In the genomic region with DNA sequence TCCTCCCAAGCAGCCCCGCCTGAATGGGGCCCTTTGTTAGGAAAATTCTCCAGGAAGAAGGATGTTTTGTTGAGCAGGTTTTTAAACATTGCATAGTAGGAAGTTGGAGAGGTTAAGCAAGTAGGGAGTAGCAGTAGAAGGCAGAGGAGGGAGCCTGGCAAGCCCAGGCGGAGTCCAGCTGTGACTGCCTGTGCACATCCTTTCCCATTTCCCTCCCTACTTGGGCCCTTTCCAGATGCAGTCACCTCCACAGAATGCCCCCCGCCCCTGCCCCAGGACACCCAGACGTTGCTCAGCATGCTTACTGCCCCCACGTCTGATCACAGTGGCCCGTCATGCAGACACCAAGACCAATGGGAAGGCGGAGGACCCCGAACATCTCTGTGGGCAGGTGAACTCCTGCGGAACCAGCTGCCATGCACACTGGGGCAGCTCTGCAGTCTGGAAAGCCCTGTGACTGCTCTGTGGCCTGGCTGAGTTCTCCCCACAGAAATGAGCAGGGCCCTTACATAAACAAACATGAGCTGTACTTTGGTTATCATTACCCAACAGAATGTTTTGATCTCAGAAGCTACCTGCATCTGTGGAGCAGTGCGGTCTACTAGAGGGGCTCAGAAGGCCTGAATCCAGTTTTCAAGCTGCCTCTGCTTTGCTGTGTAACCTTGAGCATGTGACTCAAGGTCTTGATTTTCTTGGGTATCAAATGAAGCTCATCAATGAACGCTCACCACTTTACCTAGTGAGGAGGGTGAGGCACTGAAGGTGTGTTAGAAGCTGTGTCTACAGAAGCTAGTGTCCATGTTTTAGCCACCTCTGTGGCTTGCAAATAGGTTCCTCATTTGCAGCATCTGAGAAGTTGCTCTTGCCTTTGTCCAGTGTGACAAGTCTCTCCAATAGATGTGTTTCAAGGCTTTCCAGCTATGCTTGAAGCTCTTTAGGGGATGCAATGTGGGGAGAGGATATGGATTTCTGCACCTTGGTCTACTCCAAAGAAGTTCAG, we compare ENCODE assay signal across 14 cellular contexts.
DNase-seq lines count a peak whose midpoint lies in the region; ATAC-seq and TF ChIP-seq lines count a peak whose summit lies in the region.
"Had no signal": no experiment of that assay in that cellular context is flagged by ENCODE, and none has a peak within 500 bp of the region (broad histone marks: within the 10 kb centered on the region; RNA-seq: fewer than 3 reads in every experiment).

No MANE protein-coding gene starts in this region.

- H3K36me3 ChIP-seq in Caco-2 (ENCODE audit: control insufficient read depth, insufficient read depth, low read length), result no peaks in the 10 kb centered on the region
- no peaks in the 10 kb centered on the region for H3K36me3 ChIP-seq in RWPE2 (ENCODE audit: low read depth)
- no peaks in the 10 kb centered on the region for H3K36me3 ChIP-seq in mesodermal cell (ENCODE audit: control insufficient read depth, insufficient read depth, low read length)

- peaks cover 49% of the 10 kb centered on the region for H3K4me1 ChIP-seq in Caco-2
- H3K4me1 ChIP-seq in RWPE2 (ENCODE audit: insufficient read depth, poor library complexity, severe bottlenecking), result peaks cover 10% of the 10 kb centered on the region
- H3K4me1 ChIP-seq in mesodermal cell (ENCODE audit: control insufficient read depth, insufficient read depth, low read length, poor library complexity, severe bottlenecking), result peaks cover 3% of the 10 kb centered on the region

- H3K27me3 ChIP-seq in Caco-2 (replicated peaks; ENCODE audit: control insufficient read depth, insufficient read depth, low read length), result no peaks in the 10 kb centered on the region
- no peaks in the 10 kb centered on the region for H3K27me3 ChIP-seq in RWPE2 (ENCODE audit: insufficient read depth, poor library complexity, severe bottlenecking)

- intact Hi-C loops in Caco-2 (cut with micrococcal nuclease; ENCODE audit: unreplicated experiment), result loop anchor here (5.0 kb wide), 1 partner anchor 77 kb away; no protein-coding TSS in a partner anchor

- POLR2A ChIA-PET in Caco-2 (lab: Charles Lee), result no interaction called here

- H3K9me3 Mint-ChIP-seq in Caco-2 (ENCODE audit: unreplicated experiment), result no peaks in the 10 kb centered on the region
- H3K9me3 Mint-ChIP-seq: memory B cell; stimulated activated naive CD8-positive, alpha-beta T cell treated with anti-CD3 and anti-CD28 coated beads, Interleukin-15, Interleukin-2, amounts not matched to agents 100 ng/mL and 50 ng/mL, for 24 hours had no signal

- no TSS peak for BruUV-seq in Caco-2 (replicated peaks; lab: Mats Ljungman, UMichigan)

- H3K4me1 Mint-ChIP-seq in Caco-2 (ENCODE audit: low read depth, unreplicated experiment), result peaks cover 43% of the 10 kb centered on the region

- WGBS in mesodermal cell (ENCODE audit: insufficient coverage in 2 of 2), 2 experiments, result 83 to 85% methylated on average over 9 to 10 of the region's 11 CpGs

- no peak for TF ChIP-seq CTCF in Caco-2 (IDR thresholded peaks at IDR 0.05; ENCODE audit: insufficient read depth in 1 of 2, low read depth in 1 of 2, low read length in 1 of 2, severe bottlenecking in 1 of 2, unreplicated experiment in 1 of 2)
- TF ChIP-seq CTCF in RWPE2 (IDR thresholded peaks at IDR 0.05; ENCODE audit: poor library complexity, severe bottlenecking), result no peak
- TF ChIP-seq CTCF in foreskin fibroblast (IDR thresholded peaks at IDR 0.05; ENCODE audit: low read depth, low read length), result no peak

- peak overlapping the region; percentile 42 for H3K27ac Mint-ChIP-seq in Caco-2 (ENCODE audit: unreplicated experiment)
- H3K27ac Mint-ChIP-seq: memory B cell; stimulated activated naive CD8-positive, alpha-beta T cell treated with anti-CD3 and anti-CD28 coated beads, Interleukin-15, Interleukin-2, amounts not matched to agents 100 ng/mL and 50 ng/mL, for 24 hours had no signal

- no peak overlapping the region for H3K4me3 Mint-ChIP-seq in Caco-2 (ENCODE audit: unreplicated experiment)
- H3K4me3 Mint-ChIP-seq: memory B cell; stimulated activated naive CD8-positive, alpha-beta T cell treated with anti-CD3 and anti-CD28 coated beads, Interleukin-15, Interleukin-2, amounts not matched to agents 100 ng/mL and 50 ng/mL, for 24 hours had no signal

- H3K4me3 ChIP-seq in Caco-2 (ENCODE audit: low read depth, low read length) (no peak overlapping the region), RWPE2 (ENCODE audit: severe bottlenecking) (no peak overlapping the region), foreskin fibroblast (ENCODE audit: low read depth in 1 of 2, low read length in 2 of 2) (no peak overlapping the region), mesodermal cell (ENCODE audit: extremely low read depth, insufficient read depth, low read length, poor library complexity, severe bottlenecking) (no peak overlapping the region)
- H3K4me3 ChIP-seq: coronary artery had no signal

- ATAC-seq in RWPE2 (ENCODE audit: low read depth) (peak; percentile 89), HG03196 (IDR thresholded peaks at IDR 0.05; ENCODE audit: unreplicated experiment) (no peak), HG02763 (IDR thresholded peaks at IDR 0.05; ENCODE audit: unreplicated experiment) (no peak), HG02885 (IDR thresholded peaks at IDR 0.05; ENCODE audit: poor library complexity, unreplicated experiment) (no peak)

- H3K27ac ChIP-seq in RWPE2 (ENCODE audit: poor library complexity, severe bottlenecking) (peak overlapping the region; percentile 31), mesodermal cell (ENCODE audit: low read depth, low read length, severe bottlenecking) (peak overlapping the region; percentile 41)
- H3K27ac ChIP-seq: coronary artery had no signal

- CTCF ChIA-PET in Caco-2 (lab: Charles Lee), result interaction anchor here (1.0 to 1.1 kb wide), 2 partner anchors 13 to 76 kb away, joined by 4 to 5 read pairs; no protein-coding TSS in a partner anchor

- H3K9me3 ChIP-seq in Caco-2, result no peaks in the 10 kb centered on the region
- no peaks in the 10 kb centered on the region for H3K9me3 ChIP-seq in RWPE2 (ENCODE audit: severe bottlenecking)
- H3K9me3 ChIP-seq in mesodermal cell (ENCODE audit: control insufficient read depth, low read length), result no peaks in the 10 kb centered on the region

- no peaks in the 10 kb centered on the region for H3K27me3 Mint-ChIP-seq in Caco-2 (ENCODE audit: insufficient read depth, unreplicated experiment)

- no peak for DNase-seq in Caco-2
- DNase-seq in RWPE2 (ENCODE audit: low spot score), result no peak
- peak; percentile 50 to 77 for DNase-seq in foreskin fibroblast
- DNase-seq in RPMI8226, result no peak
- DNase-seq: activated CD4-positive, alpha-beta T cell treated with anti-CD3 and anti-CD28 coated beads, Interleukin-2, amount 50 U/mL, for 48 hours; activated naive CD4-positive, alpha-beta T cell treated with anti-CD3 and anti-CD28 coated beads, Interleukin-2, amount 50 U/mL, for 16 hours; NCI-H2081 treated with DMSO at 0.1 percent for 48 hours had no signal

- peaks cover 18% of the 10 kb centered on the region for H3K36me3 Mint-ChIP-seq in Caco-2 (ENCODE audit: insufficient read depth, unreplicated experiment)
- H3K36me3 Mint-ChIP-seq: memory B cell had no signal

Comparison
In these comparisons a context has a peak if more than half of its experiments do, and no peak if none do; other contexts are left out.
1. DNase-seq: peak in foreskin fibroblast (2 of 2); none in Caco-2 (0 of 2), RWPE2 (single experiment) and RPMI8226 (single experiment).